20 cellular contexts compared by ENCODE assay signal in the genomic region with DNA sequence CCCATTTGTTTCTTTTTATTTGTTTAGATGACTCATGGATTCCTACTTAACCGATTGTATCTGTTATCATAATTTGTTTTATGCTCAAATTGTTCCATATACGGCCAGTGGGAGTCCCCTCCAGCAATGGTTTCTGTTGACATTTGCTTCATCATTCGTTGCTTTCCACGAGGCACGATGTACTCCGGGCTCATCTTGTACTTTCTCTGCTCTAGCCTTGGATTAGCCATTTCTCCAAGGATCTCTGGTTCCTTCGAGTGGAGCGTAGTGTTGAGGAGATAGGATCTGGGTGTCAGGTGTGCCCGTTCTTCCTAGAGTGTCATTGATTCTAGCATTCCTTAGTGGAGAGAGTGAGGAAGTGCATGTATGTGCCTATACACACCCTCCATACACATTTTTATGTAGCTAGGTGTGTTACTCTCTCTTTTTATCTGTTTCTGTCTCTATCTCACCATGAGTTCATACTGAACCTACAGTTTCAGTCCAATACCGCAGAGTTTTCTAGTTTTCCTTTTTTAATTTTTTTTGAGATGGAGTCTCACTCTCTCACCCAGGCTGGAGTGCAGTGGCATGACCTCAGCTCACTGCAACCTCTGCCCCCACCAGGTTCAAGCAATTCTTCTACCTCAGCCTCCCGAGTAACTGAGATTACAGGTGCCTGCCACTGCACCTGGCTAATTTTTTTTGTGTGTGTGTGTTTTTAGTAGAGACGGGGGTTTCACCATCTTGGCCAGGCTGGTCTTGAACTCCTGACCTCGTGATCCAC. TPM values are rescaled to one million over a fixed set of nuclear protein-coding genes. Genes with fewer than 3 reads are reported as not detected.
DNase-seq lines count a peak whose midpoint lies in the region; TF ChIP-seq lines count a peak whose summit lies in the region.
"Had no signal": no experiment of that assay in that cellular context is flagged by ENCODE, and none has a peak within 500 bp of the region (broad histone marks: within the 10 kb centered on the region; RNA-seq: fewer than 3 reads in every experiment).

No MANE protein-coding gene starts in this region.

- WGBS in SK-N-SH (ENCODE audit: low lambda C conversion rate), result 43% methylated on average over 13 of the region's 13 CpGs
- WGBS in mesendoderm (ENCODE audit: extremely low coverage, insufficient coverage, low lambda C conversion rate), result no CpG with 5 or more reads among the region's 13 CpGs

- H2AK5ac ChIP-seq in mesendoderm (ENCODE audit: low read length), result no peak overlapping the region

- TF ChIP-seq EP300 in SK-N-SH (IDR thresholded peaks at IDR 0.05; ENCODE audit: borderline replicate concordance in 1 of 2, low read depth in 1 of 2, low read length in 1 of 2), result no peak

- H4K8ac ChIP-seq in mesendoderm (ENCODE audit: low read depth, low read length), result no peak overlapping the region

- TF ChIP-seq CTCF in SK-N-SH (IDR thresholded peaks at IDR 0.05), result no peak

- no peak overlapping the region for H3K18ac ChIP-seq in mesendoderm (ENCODE audit: low read length)

- H3K4me1 ChIP-seq in SK-N-SH (ENCODE audit: control insufficient read depth in 1 of 2, insufficient read depth in 2 of 2, low read depth in 1 of 2, low read length in 1 of 2) (no peaks in the 10 kb centered on the region; a peak in 1 of 4 replicates), mesendoderm (ENCODE audit: control insufficient read depth, low read depth, low read length) (peaks cover 2% of the 10 kb centered on the region)
- H3K4me1 ChIP-seq: SJCRH30, stomach had no signal

- no peak overlapping the region for H2AFZ ChIP-seq in SK-N-SH (ENCODE audit: low read depth)

- H3K27ac ChIP-seq in SK-N-SH (ENCODE audit: low read depth in 2 of 2, low read length in 1 of 2) (no peak overlapping the region), mesendoderm (ENCODE audit: low read depth, low read length) (no peak overlapping the region)
- H3K27ac ChIP-seq: cardiac muscle cell, SJCRH30, stomach had no signal

- H3K79me2 ChIP-seq in SK-N-SH (ENCODE audit: insufficient read depth) (no peaks in the 10 kb centered on the region), mesendoderm (ENCODE audit: control insufficient read depth, insufficient read depth, low read length) (no peaks in the 10 kb centered on the region)

- no peak overlapping the region for H2BK15ac ChIP-seq in mesendoderm (replicated peaks; ENCODE audit: low read depth)

- no peak overlapping the region for H4K5ac ChIP-seq in mesendoderm (ENCODE audit: low read length)

- no peaks in the 10 kb centered on the region for H3K27me3 ChIP-seq in SK-N-SH (ENCODE audit: insufficient read depth)
- H3K27me3 ChIP-seq in mesendoderm (ENCODE audit: insufficient read depth, low read length, poor library complexity), result no peaks in the 10 kb centered on the region
- H3K27me3 ChIP-seq: cardiac muscle cell, SJCRH30, stomach had no signal

- no peaks in the 10 kb centered on the region for H4K20me1 ChIP-seq in SK-N-SH (ENCODE audit: insufficient read depth)

- H3K36me3 ChIP-seq in SK-N-SH (replicated peaks in 1 of 2; ENCODE audit: control insufficient read depth in 1 of 2, insufficient read depth in 2 of 2, low read length in 1 of 2), result no peaks in the 10 kb centered on the region
- H3K36me3 ChIP-seq in mesendoderm (ENCODE audit: control insufficient read depth, insufficient read depth, low read length), result no peaks in the 10 kb centered on the region
- H3K36me3 ChIP-seq: cardiac muscle cell, SJCRH30 had no signal

- CTCF ChIA-PET in SK-N-SH (lab: Yijun Ruan, JAX), result interaction anchor here (1.0 to 1.1 kb wide), 3 partner anchors 9 to 15 kb away, joined by 3 to 4 read pairs (median 3); no protein-coding TSS in a partner anchor

- H2BK5ac ChIP-seq in mesendoderm (ENCODE audit: low read length), result no peak overlapping the region

- H3K4ac ChIP-seq in mesendoderm (ENCODE audit: low read depth, low read length), result no peak overlapping the region

- no peak overlapping the region for H2BK120ac ChIP-seq in mesendoderm (ENCODE audit: low read depth, low read length)

- no peaks in the 10 kb centered on the region for H3K9me3 ChIP-seq in SK-N-SH
- H3K9me3 ChIP-seq: SJCRH30, stomach had no signal

- no peak for TF ChIP-seq RAD21 in SK-N-SH (IDR thresholded peaks at IDR 0.05; ENCODE audit: low read length)

- no peaks in the 10 kb centered on the region for H3K79me1 ChIP-seq in mesendoderm (ENCODE audit: low read length)

- H3K9ac ChIP-seq in SK-N-SH (no peak overlapping the region), mesendoderm (ENCODE audit: low read length) (no peak overlapping the region)

- no peak overlapping the region for H3K23ac ChIP-seq in mesendoderm (ENCODE audit: low read length)

- H3K4me2 ChIP-seq in SK-N-SH (no peak overlapping the region), mesendoderm (ENCODE audit: low read length) (no peak overlapping the region)

- DNase-seq in DMS53 treated with DMSO at 0.1 percent for 48 hours (lab: John Stamatoyannopoulos, UW; ENCODE audit: unreplicated experiment) (peak; percentile 75), HT-29 (ENCODE audit: low spot score) (peak; percentile 40), SK-N-SH (peak; percentile 27), mesendoderm (peak; percentile 13), cerebellar nuclear complex (lab: John Stamatoyannopoulos, UW) (no peak), NCI-H2029 treated with DMSO at 0.1 percent for 48 hours (lab: John Stamatoyannopoulos, UW) (no peak), NCI-H1105 (lab: John Stamatoyannopoulos, UW) (no peak)
- DNase-seq: activated CD8-positive, alpha-beta T cell treated with anti-CD3 and anti-CD28 coated beads for 36 hours; AML-193; EL; erythroblast; naive B cell; NCI-H2081 treated with DMSO at 0.1 percent for 48 hours; NCI-H524; SJCRH30; stimulated activated CD4-positive, alpha-beta T cell treated with anti-CD3 and anti-CD28 coated beads, Interleukin-4, amount 100 ng/mL, for 4 hours; stomach; T-helper 17 cell; trophoblast cell had no signal

- no peaks in the 10 kb centered on the region for H3F3A ChIP-seq in SK-N-SH (replicated peaks; ENCODE audit: insufficient read depth)

- no peak overlapping the region for H3K56ac ChIP-seq in mesendoderm (ENCODE audit: low read length)

- no peak overlapping the region for H3K4me3 ChIP-seq in SK-N-SH (ENCODE audit: low read depth in 2 of 2, low read length in 1 of 2)
- no peak overlapping the region for H3K4me3 ChIP-seq in mesendoderm (ENCODE audit: low read length)
- H3K4me3 ChIP-seq: cardiac muscle cell, SJCRH30, stomach had no signal

- POLR2A ChIA-PET in SK-N-SH (lab: Yijun Ruan, JAX), result no interaction called here

- H3K9me2 ChIP-seq in SK-N-SH, result no peaks in the 10 kb centered on the region

TF ChIP-seq in SK-N-SH, 30 proteins besides CTCF, POLR2A, EP300 and RAD21 (continues in another document):
- TF ChIP-seq ELF1 (IDR thresholded peaks at IDR 0.05) (no peak), FOSL2 (IDR thresholded peaks at IDR 0.05; ENCODE audit: borderline replicate concordance, low read depth) (no peak), RCOR1 (IDR thresholded peaks at IDR 0.05; ENCODE audit: low read length) (no peak), SMC3 (IDR thresholded peaks at IDR 0.05; ENCODE audit: low read depth, low read length) (no peak), EZH2phosphoT487 (IDR thresholded peaks at IDR 0.05; ENCODE audit: borderline replicate concordance, low read depth) (no peak), TEAD4 (IDR thresholded peaks at IDR 0.05; ENCODE audit: borderline replicate concordance, insufficient read depth) (no peak), TAF1 (IDR thresholded peaks at IDR 0.05; ENCODE audit: borderline replicate concordance, low read depth, low read length) (no peak), TCF12 (IDR thresholded peaks at IDR 0.05) (no peak), FOXJ3 (CRISPR knock-in tag; IDR thresholded peaks at IDR 0.05) (no peak), FOXM1 (IDR thresholded peaks at IDR 0.05; ENCODE audit: low read depth) (no peak)
- TF ChIP-seq, protein P1, sequence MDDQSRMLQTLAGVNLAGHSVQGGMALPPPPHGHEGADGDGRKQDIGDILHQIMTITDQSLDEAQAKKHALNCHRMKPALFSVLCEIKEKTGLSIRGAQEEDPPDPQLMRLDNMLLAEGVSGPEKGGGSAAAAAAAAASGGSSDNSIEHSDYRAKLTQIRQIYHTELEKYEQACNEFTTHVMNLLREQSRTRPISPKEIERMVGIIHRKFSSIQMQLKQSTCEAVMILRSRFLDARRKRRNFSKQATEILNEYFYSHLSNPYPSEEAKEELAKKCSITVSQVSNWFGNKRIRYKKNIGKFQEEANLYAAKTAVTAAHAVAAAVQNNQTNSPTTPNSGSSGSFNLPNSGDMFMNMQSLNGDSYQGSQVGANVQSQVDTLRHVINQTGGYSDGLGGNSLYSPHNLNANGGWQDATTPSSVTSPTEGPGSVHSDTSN (IDR thresholded peaks at IDR 0.05), result no peak
- TF ChIP-seq, protein P2, sequence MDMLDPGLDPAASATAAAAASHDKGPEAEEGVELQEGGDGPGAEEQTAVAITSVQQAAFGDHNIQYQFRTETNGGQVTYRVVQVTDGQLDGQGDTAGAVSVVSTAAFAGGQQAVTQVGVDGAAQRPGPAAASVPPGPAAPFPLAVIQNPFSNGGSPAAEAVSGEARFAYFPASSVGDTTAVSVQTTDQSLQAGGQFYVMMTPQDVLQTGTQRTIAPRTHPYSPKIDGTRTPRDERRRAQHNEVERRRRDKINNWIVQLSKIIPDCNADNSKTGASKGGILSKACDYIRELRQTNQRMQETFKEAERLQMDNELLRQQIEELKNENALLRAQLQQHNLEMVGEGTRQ (IDR thresholded peaks at IDR 0.05; ENCODE audit: borderline replicate concordance, low read depth, low read length), result no peak

RNA-seq across cellular contexts. Expression of a gene that starts 31.4 kb away (rescaled TPM):
- total RNA-seq in HT-29 (2014; rRNA removed; shearing (Covaris generic)), result not detected in 2 replicates
- 0.58 and 0.88 TPM in 2 replicates for polyA plus RNA-seq in SK-N-SH (2012; rRNA removed)
- polyA plus RNA-seq in SK-N-SH (2012; cell fraction: cytosol; rRNA removed), result 0.24 and 0.33 TPM in 2 replicates
- 2.5 and 2.6 TPM in 2 replicates for polyA plus RNA-seq in SK-N-SH (2012; cell fraction: nucleus; rRNA removed)
- polyA plus RNA-seq in mesendoderm (2013, experiment 1 of 2), result 0.35 TPM
- polyA plus RNA-seq in mesendoderm (2013, experiment 2 of 2), result 0.32 TPM

Comparison
In these comparisons a context has a peak if more than half of its experiments do, and no peak if none do; other contexts are left out.
1. DNase-seq: peak in DMS53 treated with DMSO at 0.1 percent for 48 hours (single experiment), HT-29 (single experiment), SK-N-SH (single experiment) and mesendoderm (single experiment); none in cerebellar nuclear complex (0 of 2), NCI-H2029 treated with DMSO at 0.1 percent for 48 hours (single experiment) and NCI-H1105 (single experiment).